ENCODE assay signal across 8 cellular contexts in genomic region chr11:859394-860131, GRCh38. TPM values are rescaled to one million over a fixed set of nuclear protein-coding genes. Genes with fewer than 3 reads are reported as not detected.
DNase-seq lines count a peak whose midpoint lies in the region; ATAC-seq and TF ChIP-seq lines count a peak whose summit lies in the region.

No MANE protein-coding gene starts in this region.

- TF ChIP-seq CTCF in SK-N-SH (IDR thresholded peaks at IDR 0.05) = no peak
- no peak for TF ChIP-seq CTCF in gastroesophageal sphincter (IDR thresholded peaks at IDR 0.05)
- no peak for TF ChIP-seq CTCF in sigmoid colon (IDR thresholded peaks at IDR 0.05)

- H3K9ac ChIP-seq in SK-N-SH = no peak overlapping the region

- peaks cover 0 to 7% of the 10 kb centered on the region in 2 experiments for H3K36me3 ChIP-seq in SK-N-SH (replicated peaks in 1 of 2; ENCODE audit: control insufficient read depth in 1 of 2, insufficient read depth in 2 of 2, low read length in 1 of 2)
- H3K36me3 ChIP-seq in gastroesophageal sphincter = peaks cover 0 to 44% of the 10 kb centered on the region in 2 donors
- H3K36me3 ChIP-seq in sigmoid colon = peaks cover 0 to 24% (median 3%) of the 10 kb centered on the region in 4 donors
- H3K36me3 ChIP-seq in MG63 = peaks cover 60% of the 10 kb centered on the region

- H3K9me2 ChIP-seq in SK-N-SH = no peaks in the 10 kb centered on the region

- TF ChIP-seq POLR2A in gastroesophageal sphincter (IDR thresholded peaks at IDR 0.05) (no peak), sigmoid colon (IDR thresholded peaks at IDR 0.05) (no peak)

- peaks cover 10 to 76% of the 10 kb centered on the region in 2 experiments; a peak in 2 of 4 replicates for H3K4me1 ChIP-seq in SK-N-SH (ENCODE audit: control insufficient read depth in 1 of 2, insufficient read depth in 2 of 2, low read depth in 1 of 2, low read length in 1 of 2)
- peaks cover 0 to 66% (median 19%) of the 10 kb centered on the region in 3 donors for H3K4me1 ChIP-seq in gastroesophageal sphincter
- peaks cover 0 to 28% (median 20%) of the 10 kb centered on the region in 4 donors for H3K4me1 ChIP-seq in sigmoid colon

- 46% methylated on average over 25 of the region's 31 CpGs for WGBS in SK-N-SH (ENCODE audit: low lambda C conversion rate)
- WGBS in gastroesophageal sphincter (ENCODE audit: low coverage in 1 of 2), 2 donors = 17 to 20% methylated on average over 8 to 10 of the region's 31 CpGs
- 39 to 65% methylated on average over 31 of the region's 31 CpGs for WGBS in sigmoid colon, 2 donors

- H4K20me1 ChIP-seq in SK-N-SH (ENCODE audit: insufficient read depth) = peaks cover 55% of the 10 kb centered on the region

- peak; percentile 75 for DNase-seq in DMS53 (lab: John Stamatoyannopoulos, UW)
- DNase-seq in DMS53 treated with DMSO at 0.1 percent for 48 hours (lab: John Stamatoyannopoulos, UW; ENCODE audit: unreplicated experiment) = no peak
- peak; percentile 97 for DNase-seq in SK-N-SH
- peak; percentile 93 for DNase-seq in sigmoid colon
- DNase-seq in T-helper 2 cell = no peak
- no peak for DNase-seq in MG63

- H3K4me3 ChIP-seq in SK-N-SH (ENCODE audit: low read depth in 2 of 2, low read length in 1 of 2) = peak overlapping the region in 1 of 2 experiments; percentile 49; a peak in 3 of 4 replicates
- peak overlapping the region in 1 of 2 donors; percentile 29 for H3K4me3 ChIP-seq in gastroesophageal sphincter
- H3K4me3 ChIP-seq in sigmoid colon = peak overlapping the region in 3 of 4 donors; percentile 20 to 28 (median 22)
- no peak overlapping the region for H3K4me3 ChIP-seq in MG63

- peaks cover 10% of the 10 kb centered on the region; the same call in 1 of the 2 replicates for H3K79me2 ChIP-seq in SK-N-SH (ENCODE audit: insufficient read depth)

- CTCF ChIA-PET in SK-N-SH (lab: Yijun Ruan, JAX) = interaction anchor here (1.0 to 4.0 kb wide), 7 partner anchors 8 to 192 kb away, joined by 3 to 24 read pairs (median 3); no protein-coding TSS in a partner anchor

- H3K27ac ChIP-seq in SK-N-SH (ENCODE audit: low read depth in 2 of 2, low read length in 1 of 2) (peak overlapping the region; percentile 10 to 79; a peak in 3 of 4 replicates), gastroesophageal sphincter (peak overlapping the region in 3 of 4 donors; percentile 58 to 74 (median 65)), sigmoid colon (peak overlapping the region; percentile 65 to 79 (median 70))

- H3K27me3 ChIP-seq in SK-N-SH (ENCODE audit: insufficient read depth) = no peaks in the 10 kb centered on the region
- H3K27me3 ChIP-seq in gastroesophageal sphincter = no peaks in the 10 kb centered on the region
- no peaks in the 10 kb centered on the region for H3K27me3 ChIP-seq in sigmoid colon
- no peaks in the 10 kb centered on the region for H3K27me3 ChIP-seq in MG63

- H3F3A ChIP-seq in SK-N-SH (replicated peaks; ENCODE audit: insufficient read depth) = no peaks in the 10 kb centered on the region

- POLR2A ChIA-PET in SK-N-SH (lab: Yijun Ruan, JAX) = interaction anchor here (0.7 to 2.5 kb wide), 10 partner anchors 8 to 195 kb away, joined by 3 to 8 read pairs (median 4); partner anchors contain the start of genes PNPLA2 and RPLP2

- intact Hi-C loops in sigmoid colon (cut with DNase I) = no loop called here

- peak overlapping the region; percentile 63; the same call in 1 of the 2 replicates for H3K4me2 ChIP-seq in SK-N-SH

- H3K9me3 ChIP-seq in SK-N-SH = no peaks in the 10 kb centered on the region
- H3K9me3 ChIP-seq in gastroesophageal sphincter = no peaks in the 10 kb centered on the region
- H3K9me3 ChIP-seq in sigmoid colon = no peaks in the 10 kb centered on the region
- H3K9me3 ChIP-seq in MG63 = no peaks in the 10 kb centered on the region

- ATAC-seq in gastroesophageal sphincter = peak; percentile 73
- ATAC-seq in GM18519 (IDR thresholded peaks at IDR 0.05; ENCODE audit: low FRiP score, unreplicated experiment) = no peak

- no peak overlapping the region for H2AFZ ChIP-seq in SK-N-SH (ENCODE audit: low read depth)

- no peak for TF ChIP-seq RAD21 in SK-N-SH (IDR thresholded peaks at IDR 0.05; ENCODE audit: low read length)

- TF ChIP-seq EP300 in SK-N-SH (IDR thresholded peaks at IDR 0.05; ENCODE audit: borderline replicate concordance in 1 of 2, low read depth in 1 of 2, low read length in 1 of 2) (no peak), gastroesophageal sphincter (IDR thresholded peaks at IDR 0.05) (no peak), sigmoid colon (IDR thresholded peaks at IDR 0.05) (no peak)

TF ChIP-seq in SK-N-SH, 30 proteins besides CTCF, POLR2A, EP300 and RAD21 (continues in another document):
- TF ChIP-seq REST (IDR thresholded peaks at IDR 0.05; ENCODE audit: low read depth, low read length) (no peak), FOSL2 (IDR thresholded peaks at IDR 0.05; ENCODE audit: borderline replicate concordance, low read depth) (no peak), MXI1 (IDR thresholded peaks at IDR 0.05; ENCODE audit: low read depth, low read length) (peak; percentile 63; the same call in 1 of the 2 replicates), NFIC (IDR thresholded peaks at IDR 0.05; ENCODE audit: borderline replicate concordance) (peak; percentile 64; the same call in 1 of the 2 replicates), GABPA (IDR thresholded peaks at IDR 0.05; ENCODE audit: low read depth) (no peak)

RNA-seq across cellular contexts. Expression of gene TSPAN4, which starts 16.9 kb away (rescaled TPM):
- polyA plus RNA-seq in SK-N-SH (2012; rRNA removed) = 201 and 226 TPM in 2 replicates
- 66.1 and 128 TPM in 2 replicates for polyA plus RNA-seq in SK-N-SH (2012; cell fraction: cytosol; rRNA removed)
- 521 and 832 TPM in 2 replicates for polyA plus RNA-seq in SK-N-SH (2012; cell fraction: nucleus; rRNA removed)
- total RNA-seq in gastroesophageal sphincter = 100 to 1,000 TPM in 3 of 4 donors, 10 to 100 TPM in 1; 66.5 to 115 (median 112) TPM
- 10 to 100 TPM; 79.2 to 92.7 (median 82.9) TPM for total RNA-seq in sigmoid colon
- polyA plus RNA-seq in sigmoid colon = 10 to 100 TPM in 2 of 3 donors, 1 to 10 TPM in 1; 8.8 to 41.0 (median 15.0) TPM
- total RNA-seq in MG63 (2014; rRNA removed; shearing (Covaris generic); ENCODE audit: low replicate concordance) = 222 and 399 TPM in 2 replicates

RNA-seq across cellular contexts. Expression of gene POLR2L, which starts 17.2 kb away (rescaled TPM):
- 287 and 540 TPM in 2 replicates for polyA plus RNA-seq in SK-N-SH (2012; rRNA removed)
- 228 and 230 TPM in 2 replicates for polyA plus RNA-seq in SK-N-SH (2012; cell fraction: cytosol; rRNA removed)
- polyA plus RNA-seq in SK-N-SH (2012; cell fraction: nucleus; rRNA removed) = 123 and 341 TPM in 2 replicates
- total RNA-seq in gastroesophageal sphincter = 10 to 100 TPM; 65.5 to 86.0 (median 71.8) TPM
- total RNA-seq in sigmoid colon = 10 to 100 TPM; 34.9 to 75.3 (median 52.0) TPM
- 100 to 1,000 TPM; 139 to 198 (median 143) TPM for polyA plus RNA-seq in sigmoid colon
- total RNA-seq in MG63 (2014; rRNA removed; shearing (Covaris generic); ENCODE audit: low replicate concordance) = 9.7 and 190 TPM in 2 replicates

RNA-seq across cellular contexts. Expression of gene CD151, which starts 26.8 kb away (rescaled TPM):
- polyA plus RNA-seq in SK-N-SH (2012; rRNA removed) (922 and 1,149 TPM in 2 replicates), sigmoid colon (100 to 1,000 TPM in 1 of 3 donors, 10 to 100 TPM in 2; 91.9 to 436 (median 92.7) TPM)
- 364 and 668 TPM in 2 replicates for polyA plus RNA-seq in SK-N-SH (2012; cell fraction: cytosol; rRNA removed)
- polyA plus RNA-seq in SK-N-SH (2012; cell fraction: nucleus; rRNA removed) = 1,027 and 1,059 TPM in 2 replicates
- total RNA-seq in gastroesophageal sphincter (100 to 1,000 TPM; 277 to 794 (median 465) TPM), sigmoid colon (100 to 1,000 TPM in 3 of 4 donors, 10 to 100 TPM in 1; 84.4 to 343 (median 278) TPM)
- 1,173 and 1,451 TPM in 2 replicates for total RNA-seq in MG63 (2014; rRNA removed; shearing (Covaris generic); ENCODE audit: low replicate concordance)

RNA-seq across cellular contexts. Expression of gene CRACR2B, which starts 31.8 kb away (rescaled TPM):
- polyA plus RNA-seq in SK-N-SH (2012; rRNA removed) = 0.94 and 1.1 TPM in 2 replicates
- 0.21 and 0.28 TPM in 2 replicates for polyA plus RNA-seq in SK-N-SH (2012; cell fraction: cytosol; rRNA removed)
- 3.8 and 5.0 TPM in 2 replicates for polyA plus RNA-seq in SK-N-SH (2012; cell fraction: nucleus; rRNA removed)
- 10 to 100 TPM in 1 of 4 donors, 1 to 10 TPM in 3; 4.1 to 10.3 (median 6.4) TPM for total RNA-seq in gastroesophageal sphincter
- total RNA-seq in sigmoid colon = 1 to 10 TPM; 1.5 to 9.5 (median 4.6) TPM
- 100 to 1,000 TPM in 1 of 3 donors, 10 to 100 TPM in 2; 32.1 to 149 (median 46.8) TPM for polyA plus RNA-seq in sigmoid colon
- not detected in 2 replicates for total RNA-seq in MG63 (2014; rRNA removed; shearing (Covaris generic); ENCODE audit: low replicate concordance)

RNA-seq across cellular contexts. Expression of gene PNPLA2, which starts 40.8 kb away (rescaled TPM):
- 47.7 and 60.3 TPM in 2 replicates for polyA plus RNA-seq in SK-N-SH (2012; rRNA removed)
- 24.0 and 41.7 TPM in 2 replicates for polyA plus RNA-seq in SK-N-SH (2012; cell fraction: cytosol; rRNA removed)
- 222 and 344 TPM in 2 replicates for polyA plus RNA-seq in SK-N-SH (2012; cell fraction: nucleus; rRNA removed)
- total RNA-seq in gastroesophageal sphincter = 10 to 100 TPM; 39.7 to 79.4 (median 58.9) TPM
- 10 to 100 TPM; 26.3 to 39.6 (median 34.6) TPM for total RNA-seq in sigmoid colon
- polyA plus RNA-seq in sigmoid colon = 100 to 1,000 TPM in 1 of 3 donors, 10 to 100 TPM in 2; 35.4 to 137 (median 47.6) TPM
- total RNA-seq in MG63 (2014; rRNA removed; shearing (Covaris generic); ENCODE audit: low replicate concordance) = 4.2 and 12.4 TPM in 2 replicates

Comparison
In these comparisons a context has a peak if more than half of its experiments do, and no peak if none do; other contexts are left out.
1. DNase-seq: peak in DMS53 (single experiment), SK-N-SH (single experiment) and sigmoid colon (single experiment); none in DMS53 treated with DMSO at 0.1 percent for 48 hours (single experiment), T-helper 2 cell (0 of 5) and MG63 (single experiment).
2. Peak in every context shown above with its lines, with median percentiles within 50 percentile points of each other: H3K27ac ChIP-seq.